Comparison of ENCODE assay signal across 31 cellular contexts in genomic region chrX:66043584-66043983, GRCh38. TPM values are rescaled to one million over a fixed set of nuclear protein-coding genes. Genes with fewer than 3 reads are reported as not detected.
"Had no signal": no experiment of that assay in that cellular context is flagged by ENCODE, and none has a peak within 500 bp of the region (broad histone marks: within the 10 kb centered on the region; RNA-seq: fewer than 3 reads in every experiment).

No MANE protein-coding gene starts in this region.

- H3K4me1 Mint-ChIP-seq: endodermal cell, mesothelial cell of epicardium had no signal

- H3K9me3 Mint-ChIP-seq: dendritic cell treated with granulocyte-macrophage colony-stimulating factor and Interleukin-4, amounts not matched to agents 40 ng/mL and 50 ng/mL, for 4 days; effector memory CD8-positive, alpha-beta T cell had no signal

- H3K27me3 Mint-ChIP-seq: effector memory CD8-positive, alpha-beta T cell; naive thymus-derived CD4-positive, alpha-beta T cell had no signal

- H3K4me3 ChIP-seq: colonic mucosa, esophagus squamous epithelium, gastrocnemius medialis, heart right ventricle, left lung, lower lobe of right lung had no signal

- H3K4me1 ChIP-seq: colonic mucosa, esophagus squamous epithelium, gastrocnemius medialis, left lung, lower lobe of right lung had no signal

- DNase-seq: colonic mucosa; cortex of kidney; effector CD8-positive, alpha-beta T cell; effector memory CD8-positive, alpha-beta T cell; endodermal cell; erythroblast; esophagus squamous epithelium; foreskin fibroblast; foreskin melanocyte; gastrocnemius medialis; glutamatergic neuron; head of caudate nucleus; heart right ventricle; hypothalamus; immature natural killer cell; islet precursor cell; kidney; kidney glomerular epithelial cell; left lung; left ventricle myocardium superior; lower lobe of right lung; mesenchymal stem cell; naive thymus-derived CD4-positive, alpha-beta T cell had no signal

- H3K27ac Mint-ChIP-seq: dendritic cell treated with granulocyte-macrophage colony-stimulating factor and Interleukin-4, amounts not matched to agents 40 ng/mL and 50 ng/mL, for 4 days; effector memory CD8-positive, alpha-beta T cell; endodermal cell; immature natural killer cell; mesothelial cell of epicardium; naive thymus-derived CD4-positive, alpha-beta T cell had no signal

- H3K9me3 ChIP-seq: colonic mucosa, esophagus squamous epithelium, gastrocnemius medialis, heart right ventricle, left lung, lower lobe of right lung had no signal

- H3K36me3 ChIP-seq: colonic mucosa, esophagus squamous epithelium, gastrocnemius medialis, heart right ventricle, left lung, lower lobe of right lung had no signal

- FAIRE-seq: endometrium had no signal

- H3K36me3 Mint-ChIP-seq: immature natural killer cell, mesothelial cell of epicardium had no signal

- H3K4me3 Mint-ChIP-seq: dendritic cell treated with granulocyte-macrophage colony-stimulating factor and Interleukin-4, amounts not matched to agents 40 ng/mL and 50 ng/mL, for 4 days; effector memory CD8-positive, alpha-beta T cell; endodermal cell; immature natural killer cell; mesothelial cell of epicardium; naive thymus-derived CD4-positive, alpha-beta T cell had no signal

- ATAC-seq: effector memory CD8-positive, alpha-beta T cell; esophagus mucosa; gastrocnemius medialis; heart right ventricle; left lung; left ventricle myocardium superior; lower lobe of right lung; naive thymus-derived CD4-positive, alpha-beta T cell had no signal

- H3K27me3 ChIP-seq: colonic mucosa, esophagus squamous epithelium, left lung had no signal

- H3K27ac ChIP-seq: colonic mucosa, epithelial cell of prostate, esophagus squamous epithelium, gastrocnemius medialis, heart right ventricle, left lung, lower lobe of right lung had no signal

RNA-seq across cellular contexts. Expression of gene VSIG4, which starts 3.7 kb away (rescaled TPM):
- total RNA-seq: dermis microvascular lymphatic vessel endothelial cell, endodermal cell, glomerular endothelial cell, lung microvascular endothelial cell, mesothelial cell of epicardium had no signal
- polyA plus RNA-seq: immature natural killer cell had no signal
